ENCODE assay signal across 19 cellular contexts in the genomic region with DNA sequence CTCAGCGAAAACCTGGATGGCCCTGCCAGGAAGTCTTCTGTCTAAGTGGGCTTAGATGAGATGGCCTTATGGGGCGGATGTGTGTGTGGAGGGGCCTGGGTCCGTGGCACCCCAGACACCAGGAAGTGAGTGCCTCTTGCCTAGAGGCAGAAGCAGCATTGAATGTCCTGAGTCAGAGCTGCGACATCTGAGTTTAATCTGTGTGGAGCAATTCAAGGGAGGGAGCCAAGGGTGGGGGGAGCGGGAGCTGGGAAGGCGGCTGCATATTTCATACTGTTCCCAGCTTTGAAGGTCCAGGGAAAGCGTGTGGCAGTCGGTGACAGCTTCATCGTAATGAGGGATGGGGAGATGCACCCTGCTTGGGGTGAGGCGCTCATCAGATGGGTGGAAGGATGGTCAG.
DNase-seq lines count a peak whose midpoint lies in the region; ATAC-seq, FAIRE-seq and TF ChIP-seq lines count a peak whose summit lies in the region.
"Had no signal": no experiment of that assay in that cellular context is flagged by ENCODE, and none has a peak within 500 bp of the region (broad histone marks: within the 10 kb centered on the region; RNA-seq: fewer than 3 reads in every experiment).

No MANE protein-coding gene starts in this region.

- no peak overlapping the region for H2AFZ ChIP-seq in H1 (ENCODE audit: low read length)

- no peak overlapping the region for H3K23ac ChIP-seq in H1 (ENCODE audit: insufficient read length)
- H3K23ac ChIP-seq in mesendoderm (ENCODE audit: low read length), result no peak overlapping the region

- H2BK120ac ChIP-seq in H1 (replicated peaks; ENCODE audit: low read depth, low read length), result no peak overlapping the region
- H2BK120ac ChIP-seq in mesendoderm (ENCODE audit: low read depth, low read length), result no peak overlapping the region

- H3K36me3 ChIP-seq in H1 (ENCODE audit: control insufficient read depth in 2 of 4, insufficient read depth in 4 of 4, low read length in 3 of 4) (no peaks in the 10 kb centered on the region), iPS-20b (ENCODE audit: insufficient read depth, low read depth, low read length) (no peaks in the 10 kb centered on the region), mesendoderm (ENCODE audit: control insufficient read depth, insufficient read depth, low read length) (no peaks in the 10 kb centered on the region)
- no peaks in the 10 kb centered on the region for H3K36me3 ChIP-seq in CD4-positive, alpha-beta memory T cell (ENCODE audit: insufficient read depth, low read length)

- H4K5ac ChIP-seq in H1 (ENCODE audit: insufficient read length, low read depth, low read length) (no peak overlapping the region), mesendoderm (ENCODE audit: low read length) (no peak overlapping the region)

- H3K9ac ChIP-seq in H1 (replicated peaks in 1 of 4; ENCODE audit: extremely low read depth in 1 of 4, low read depth in 3 of 4, low read length in 3 of 4) (no peak overlapping the region), iPS-20b (ENCODE audit: low read depth, low read length) (no peak overlapping the region), mesendoderm (ENCODE audit: low read length) (no peak overlapping the region)

- H3K18ac ChIP-seq in H1 (ENCODE audit: extremely low read depth, low read length) (peak overlapping the region; percentile 64), mesendoderm (ENCODE audit: low read length) (no peak overlapping the region)

- ATAC-seq in right cardiac atrium, result no peak
- ATAC-seq in activated naive CD4-positive, alpha-beta T cell treated with anti-CD3 and anti-CD28 coated beads, Interleukin-2, amount 50 U/mL, for 72 hours, result no peak
- ATAC-seq: K562 had no signal

- no peak for TF ChIP-seq CTCF in H1 (IDR thresholded peaks at IDR 0.05; ENCODE audit: control extremely low read depth in 1 of 3, insufficient read depth in 1 of 3, low read depth in 1 of 3, low read length in 3 of 3)

- H4K20me1 ChIP-seq in H1 (replicated peaks in 1 of 2; ENCODE audit: control insufficient read depth in 1 of 2, insufficient read depth in 2 of 2, low read length in 2 of 2), result peaks cover 0 to 3% of the 10 kb centered on the region in 2 experiments

- intact Hi-C loops in right cardiac atrium (cut with DNase I), result no loop called here
- intact Hi-C loops in CD4-positive, alpha-beta memory T cell (cut with micrococcal nuclease), result no loop called here

- no peak overlapping the region for H4K91ac ChIP-seq in H1 (replicated peaks; ENCODE audit: insufficient read length, low read length)

- peak overlapping the region; percentile 57; the same call in 1 of the 2 replicates for H2BK5ac ChIP-seq in H1 (ENCODE audit: low read depth, low read length)
- H2BK5ac ChIP-seq in mesendoderm (ENCODE audit: low read length), result no peak overlapping the region

- H3K9me3 Mint-ChIP-seq in CD4-positive, alpha-beta memory T cell, result peaks cover 0 to 1% (median 0%) of the 10 kb centered on the region in 8 donors
- H3K9me3 Mint-ChIP-seq in activated naive CD4-positive, alpha-beta T cell treated with anti-CD3 and anti-CD28 coated beads, Interleukin-2, amount 50 U/mL, for 72 hours, result no peaks in the 10 kb centered on the region

- H4K8ac ChIP-seq in H1 (ENCODE audit: extremely low read depth, insufficient read depth, low read length) (no peak overlapping the region; the same call in 1 of the 2 replicates), mesendoderm (ENCODE audit: low read depth, low read length) (no peak overlapping the region)

- H3K79me1 ChIP-seq in H1 (ENCODE audit: low read depth, low read length), result no peaks in the 10 kb centered on the region
- H3K79me1 ChIP-seq in mesendoderm (ENCODE audit: low read length), result no peaks in the 10 kb centered on the region

- TF ChIP-seq EP300 in H1 (IDR thresholded peaks at IDR 0.05; ENCODE audit: borderline replicate concordance in 1 of 2, low read depth in 2 of 2, low read length in 2 of 2), result no peak

- H3K14ac ChIP-seq in H1 (ENCODE audit: insufficient read length), result no peak overlapping the region

- POLR2A ChIA-PET in H1 (lab: Charles Lee; ENCODE audit: partially characterized antibody), result no interaction called here
- POLR2A ChIA-PET in CD4-positive, alpha-beta memory T cell (lab: Charles Lee; ENCODE audit: partially characterized antibody), result no interaction called here

- 78% methylated on average over 5 of the region's 10 CpGs; no CpG with 5 or more reads in 1 of the 2 experiments for WGBS in H1 (ENCODE audit: extremely low coverage in 1 of 2, insufficient coverage in 1 of 2, insufficient read length in 1 of 2, insufficient replicate concordance in 2 of 2, low coverage in 1 of 2, low lambda C conversion rate in 2 of 2, missing lambda C conversion rate in 1 of 2), 2 experiments
- 51% methylated on average over 10 of the region's 10 CpGs for whole genome bisulfite sequencing in right cardiac atrium
- WGBS in mesendoderm (ENCODE audit: extremely low coverage, insufficient coverage, low lambda C conversion rate), result no CpG with 5 or more reads among the region's 10 CpGs

- H3K4me2 ChIP-seq in H1 (ENCODE audit: insufficient read depth in 1 of 2, low read depth in 2 of 2, low read length in 2 of 2), result peak overlapping the region; percentile 49 to 55; a peak in 2 of 4 replicates
- no peak overlapping the region for H3K4me2 ChIP-seq in mesendoderm (ENCODE audit: low read length)

- peaks cover 6 to 34% of the 10 kb centered on the region in 2 donors for H3K27me3 Mint-ChIP-seq in CD4-positive, alpha-beta memory T cell

- H3K56ac ChIP-seq in H1 (replicated peaks; ENCODE audit: insufficient read length, low read depth, low read length) (no peak overlapping the region), mesendoderm (ENCODE audit: low read length) (no peak overlapping the region)

- H2BK15ac ChIP-seq in H1 (ENCODE audit: low read length), result peak overlapping the region; percentile 53; the same call in 1 of the 2 replicates
- H2BK15ac ChIP-seq in mesendoderm (replicated peaks; ENCODE audit: low read depth), result no peak overlapping the region

- H3K4me3 ChIP-seq in H1 (ENCODE audit: extremely low read depth in 1 of 4, insufficient read depth in 2 of 4, low read depth in 3 of 4, low read length in 4 of 4) (peak overlapping the region in 1 of 4 experiments; percentile 18; a peak in 1 of 8 replicates), iPS-20b (ENCODE audit: low read length) (no peak overlapping the region), right cardiac atrium (ENCODE audit: low read length) (no peak overlapping the region), mesendoderm (ENCODE audit: low read length) (no peak overlapping the region)
- no peak overlapping the region for H3K4me3 ChIP-seq in CD4-positive, alpha-beta memory T cell (ENCODE audit: low read length in 2 of 2)
- H3K4me3 ChIP-seq: K562 had no signal

- peak; percentile 78 for DNase-seq in GM03348 (ENCODE audit: low spot score)
- peak; percentile 59 for DNase-seq in RPMI7951 (ENCODE audit: low read depth)
- no peak for DNase-seq in H1 (ENCODE audit: low read depth in 1 of 2, low spot score in 2 of 2)
- DNase-seq in right cardiac atrium, result no peak
- no peak for DNase-seq in mesendoderm
- no peak for DNase-seq in CD4-positive, alpha-beta memory T cell
- DNase-seq in activated naive CD4-positive, alpha-beta T cell treated with anti-CD3 and anti-CD28 coated beads, Interleukin-2, amount 50 U/mL, for 72 hours (ENCODE audit: low spot score in 2 of 2), result no peak
- DNase-seq: ACHN, Caco-2, MV-4-11, NCI-H187, NCI-H226, NCI-H524, RPMI8226, SHP77 treated with DMSO at 0.1 percent for 48 hours, T-helper 1 cell had no signal

- H3K36me3 Mint-ChIP-seq in CD4-positive, alpha-beta memory T cell, result no peaks in the 10 kb centered on the region
- no peaks in the 10 kb centered on the region for H3K36me3 Mint-ChIP-seq in activated naive CD4-positive, alpha-beta T cell treated with anti-CD3 and anti-CD28 coated beads, Interleukin-2, amount 50 U/mL, for 72 hours

- H3K27ac Mint-ChIP-seq in CD4-positive, alpha-beta memory T cell, result no peak overlapping the region
- H3K27ac Mint-ChIP-seq in activated naive CD4-positive, alpha-beta T cell treated with anti-CD3 and anti-CD28 coated beads, Interleukin-2, amount 50 U/mL, for 72 hours, result no peak overlapping the region
- H3K27ac Mint-ChIP-seq: B cell had no signal

- H3K27ac ChIP-seq in H1 (ENCODE audit: low read depth, low read length), result no peak overlapping the region
- H3K27ac ChIP-seq in iPS-20b (ENCODE audit: low read length), result peak overlapping the region; percentile 40
- H3K27ac ChIP-seq in right cardiac atrium (ENCODE audit: low read length), result no peak overlapping the region
- no peak overlapping the region for H3K27ac ChIP-seq in mesendoderm (ENCODE audit: low read depth, low read length)
- H3K27ac ChIP-seq in CD4-positive, alpha-beta memory T cell (ENCODE audit: low read depth, low read length), result no peak overlapping the region

- H3K27me3 ChIP-seq in H1 (replicated peaks in 1 of 4; ENCODE audit: control insufficient read depth in 3 of 4, extremely low read depth in 1 of 4, insufficient read depth in 3 of 4, low read length in 3 of 4) (no peaks in the 10 kb centered on the region), iPS-20b (ENCODE audit: insufficient read depth, low read length) (no peaks in the 10 kb centered on the region; the same call in 1 of the 2 replicates), right cardiac atrium (ENCODE audit: control insufficient read depth, insufficient read depth) (no peaks in the 10 kb centered on the region), mesendoderm (ENCODE audit: insufficient read depth, low read length, poor library complexity) (no peaks in the 10 kb centered on the region)
- H3K27me3 ChIP-seq in CD4-positive, alpha-beta memory T cell (ENCODE audit: insufficient read depth, low read length), result no peaks in the 10 kb centered on the region

- CTCF ChIA-PET in H1 (lab: Charles Lee; ENCODE audit: partially characterized antibody), result interaction anchor here (0.6 to 7.5 kb wide), 9 partner anchors 14 to 233 kb away, joined by 3 to 79 read pairs (median 4); a partner anchor contains a TSS
- CTCF ChIA-PET in CD4-positive, alpha-beta memory T cell (lab: Charles Lee; ENCODE audit: partially characterized antibody), result interaction anchor here (1.3 kb wide), 1 partner anchor 21 kb away, joined by 3 read pairs; no protein-coding TSS in a partner anchor

- H3K4me1 ChIP-seq in H1 (replicated peaks in 1 of 4; ENCODE audit: control insufficient read depth in 3 of 4, insufficient read depth in 4 of 4, low read length in 3 of 4) (peaks cover 5 to 28% (median 14%) of the 10 kb centered on the region in 4 experiments), iPS-20b (ENCODE audit: insufficient read depth, low read length) (peaks cover 17% of the 10 kb centered on the region), right cardiac atrium (ENCODE audit: control insufficient read depth, insufficient read depth, low read length) (no peaks in the 10 kb centered on the region), mesendoderm (ENCODE audit: control insufficient read depth, low read depth, low read length) (no peaks in the 10 kb centered on the region)
- no peaks in the 10 kb centered on the region for H3K4me1 ChIP-seq in CD4-positive, alpha-beta memory T cell (ENCODE audit: insufficient read depth, low read length)
- H3K4me1 ChIP-seq: Caco-2 had no signal

- TF ChIP-seq POLR2A in H1 (IDR thresholded peaks at IDR 0.05; ENCODE audit: control extremely low read depth in 1 of 2, low read depth in 2 of 2, low read length in 2 of 2), result no peak

- no peak for FAIRE-seq in H1 (lab: Jason Lieb, UNC)
- FAIRE-seq: K562 had no signal

- H2BK12ac ChIP-seq in H1 (ENCODE audit: low read depth, low read length), result peak overlapping the region; percentile 65; the same call in 1 of the 2 replicates

- H3K4me1 Mint-ChIP-seq in CD4-positive, alpha-beta memory T cell, result no peaks in the 10 kb centered on the region
- H3K4me1 Mint-ChIP-seq: B cell had no signal

- no peak overlapping the region for H3K4ac ChIP-seq in H1 (replicated peaks; ENCODE audit: insufficient read length, low read depth, low read length)
- H3K4ac ChIP-seq in mesendoderm (ENCODE audit: low read depth, low read length), result no peak overlapping the region

- 0 out of 2 replicates have a peak overlapping the region, but pooled peaks have one; percentile 34 for H2BK20ac ChIP-seq in H1 (ENCODE audit: low read length)

- no peaks in the 10 kb centered on the region for H3K9me3 ChIP-seq in H1 (ENCODE audit: insufficient read depth in 2 of 2, low read depth in 1 of 2, low read length in 1 of 2)
- H3K9me3 ChIP-seq in iPS-20b (ENCODE audit: insufficient read depth, low read depth, low read length), result no peaks in the 10 kb centered on the region
- H3K9me3 ChIP-seq in right cardiac atrium (ENCODE audit: control insufficient read depth, low read length), result no peaks in the 10 kb centered on the region
- H3K9me3 ChIP-seq in CD4-positive, alpha-beta memory T cell (ENCODE audit: control insufficient read depth in 1 of 2, low read length in 2 of 2), result no peaks in the 10 kb centered on the region
- H3K9me3 ChIP-seq: Caco-2 had no signal

- H3K79me2 ChIP-seq in H1 (ENCODE audit: control insufficient read depth in 1 of 2, insufficient read depth in 2 of 2, low read length in 2 of 2) (no peaks in the 10 kb centered on the region), mesendoderm (ENCODE audit: control insufficient read depth, insufficient read depth, low read length) (no peaks in the 10 kb centered on the region)

- H2AK5ac ChIP-seq in H1 (ENCODE audit: low read depth, low read length) (no peak overlapping the region), mesendoderm (ENCODE audit: low read length) (no peak overlapping the region)

- no peak overlapping the region for H3K4me3 Mint-ChIP-seq in CD4-positive, alpha-beta memory T cell
- H3K4me3 Mint-ChIP-seq: B cell had no signal

- no peak for TF ChIP-seq RAD21 in H1 (IDR thresholded peaks at IDR 0.05 in 1 of 2, conservative IDR thresholded peaks at IDR 0.05 in 1 of 2; ENCODE audit: low read depth in 2 of 2, low read length in 2 of 2)

- H3K23me2 ChIP-seq in H1 (ENCODE audit: low read depth, low read length), result no peaks in the 10 kb centered on the region

Comparison
In these comparisons a context has a peak if more than half of its experiments do, and no peak if none do; other contexts are left out.
1. DNase-seq: peak in GM03348 (single experiment) and RPMI7951 (single experiment); none in H1 (0 of 2), right cardiac atrium (0 of 3), mesendoderm (single experiment), CD4-positive, alpha-beta memory T cell (0 of 5) and activated naive CD4-positive, alpha-beta T cell treated with anti-CD3 and anti-CD28 coated beads, Interleukin-2, amount 50 U/mL, for 72 hours (0 of 2).